ENCODE assay signal across 28 cellular contexts in genomic region chr10:42878134-42878820, GRCh38.
"Had no signal": no experiment of that assay in that cellular context is flagged by ENCODE, and none has a peak within 500 bp of the region (broad histone marks: within the 10 kb centered on the region; RNA-seq: fewer than 3 reads in every experiment).

No MANE protein-coding gene starts in this region.

- H3K4me3 ChIP-seq: adrenal gland, body of pancreas, colonic mucosa, gastrocnemius medialis had no signal

- H3K36me3 Mint-ChIP-seq: activated naive CD4-positive, alpha-beta T cell treated with anti-CD3 and anti-CD28 coated beads, Interleukin-2, amount 50 U/mL, for 24 hours had no signal

- H3K27me3 ChIP-seq: adrenal gland, body of pancreas, colonic mucosa, foreskin keratinocyte, gastrocnemius medialis had no signal

- H3K9me3 ChIP-seq: adrenal gland, colonic mucosa, gastrocnemius medialis had no signal

- H3K4me1 Mint-ChIP-seq: activated CD4-positive, alpha-beta memory T cell treated with anti-CD3 and anti-CD28 coated beads, Interleukin-2, amount 10 ng/mL, durations not matched to agents 7 days and 5 days; activated CD4-positive, alpha-beta T cell treated with anti-CD3 and anti-CD28 coated beads, Interleukin-2, amount 10 ng/mL, durations not matched to agents 7 days and 5 days; activated naive CD4-positive, alpha-beta T cell treated with anti-CD3 and anti-CD28 coated beads, Interleukin-2, amount 50 U/mL, for 24 hours; activated naive CD8-positive, alpha-beta T cell treated with anti-CD3 and anti-CD28 coated beads for 36 hours; activated naive CD8-positive, alpha-beta T cell treated with anti-CD3 and anti-CD28 coated beads, Interleukin-2, amount 50 U/mL, for 24 hours had no signal

- H3K4me1 ChIP-seq: body of pancreas, colonic mucosa, foreskin keratinocyte, gastrocnemius medialis had no signal

- H3K27ac ChIP-seq: adrenal gland, body of pancreas, colonic mucosa, foreskin keratinocyte, gastrocnemius medialis, VCaP had no signal

- H3K27me3 Mint-ChIP-seq: activated CD4-positive, alpha-beta memory T cell treated with anti-CD3 and anti-CD28 coated beads, Interleukin-2, amount 10 ng/mL, durations not matched to agents 7 days and 5 days; activated CD4-positive, alpha-beta T cell treated with anti-CD3 and anti-CD28 coated beads, Interleukin-2, amount 10 ng/mL, durations not matched to agents 7 days and 5 days; activated naive CD4-positive, alpha-beta T cell treated with anti-CD3 and anti-CD28 coated beads, Interleukin-2, amount 50 U/mL, for 24 hours; activated naive CD8-positive, alpha-beta T cell treated with anti-CD3 and anti-CD28 coated beads, Interleukin-2, amount 50 U/mL, for 24 hours had no signal

- DNase-seq: activated CD4-positive, alpha-beta memory T cell treated with anti-CD3 and anti-CD28 coated beads, Interleukin-2, amount 10 ng/mL, durations not matched to agents 7 days and 5 days; activated CD4-positive, alpha-beta T cell treated with anti-CD3 and anti-CD28 coated beads for 1 hour; activated CD4-positive, alpha-beta T cell treated with anti-CD3 and anti-CD28 coated beads for 4 hours; activated CD4-positive, alpha-beta T cell treated with anti-CD3 and anti-CD28 coated beads, Interleukin-2, amount 10 ng/mL, durations not matched to agents 7 days and 5 days; activated CD4-positive, alpha-beta T cell treated with anti-CD3 and anti-CD28 coated beads, Interleukin-2, amount 50 U/mL, for 4 hours; activated effector memory CD4-positive, alpha-beta T cell treated with anti-CD3 and anti-CD28 coated beads, Interleukin-2, amount 50 U/mL, for 16 hours; activated naive CD4-positive, alpha-beta T cell treated with anti-CD3 and anti-CD28 coated beads for 36 hours; activated naive CD8-positive, alpha-beta T cell treated with anti-CD3 and anti-CD28 coated beads for 36 hours; activated naive CD8-positive, alpha-beta T cell treated with anti-CD3 and anti-CD28 coated beads, Interleukin-2, amount 50 U/mL, for 24 hours; activated T-cell treated with anti-CD3 and anti-CD28 coated beads, Interleukin-2, amount 50 U/mL, for 1 hour; activated T-cell treated with anti-CD3 and anti-CD28 coated beads, Interleukin-2, amount 50 U/mL, for 48 hours; adrenal gland; amygdala; aorta; body of pancreas; caudate nucleus; cerebellar nuclear complex; colonic mucosa; effector CD8-positive, alpha-beta T cell; foreskin keratinocyte; gastrocnemius medialis; glutamatergic neuron; T-helper 2 cell had no signal

- H3K4me3 Mint-ChIP-seq: activated CD4-positive, alpha-beta memory T cell treated with anti-CD3 and anti-CD28 coated beads, Interleukin-2, amount 10 ng/mL, durations not matched to agents 7 days and 5 days; activated CD4-positive, alpha-beta T cell treated with anti-CD3 and anti-CD28 coated beads, Interleukin-2, amount 10 ng/mL, durations not matched to agents 7 days and 5 days; activated naive CD4-positive, alpha-beta T cell treated with anti-CD3 and anti-CD28 coated beads for 36 hours; activated naive CD4-positive, alpha-beta T cell treated with anti-CD3 and anti-CD28 coated beads, Interleukin-2, amount 50 U/mL, for 24 hours; activated naive CD8-positive, alpha-beta T cell treated with anti-CD3 and anti-CD28 coated beads for 36 hours; activated naive CD8-positive, alpha-beta T cell treated with anti-CD3 and anti-CD28 coated beads, Interleukin-2, amount 50 U/mL, for 24 hours; activated T-helper 1 cell treated with anti-CD3 and anti-CD28 coated beads, Interleukin-12 subunit alpha, Interleukin-12 subunit beta, Interleukin-2, Interleukin-4 antibody, amounts not matched to agents 30 ng/mL and 10 ng/mL and 1 ng/mL, durations not matched to agents 14 hours and 24 hours and 36 hours; WTC11 had no signal

- H3K27ac Mint-ChIP-seq: activated CD4-positive, alpha-beta memory T cell treated with anti-CD3 and anti-CD28 coated beads, Interleukin-2, amount 10 ng/mL, durations not matched to agents 7 days and 5 days; activated CD4-positive, alpha-beta T cell treated with anti-CD3 and anti-CD28 coated beads, Interleukin-2, amount 10 ng/mL, durations not matched to agents 7 days and 5 days; activated naive CD4-positive, alpha-beta T cell treated with anti-CD3 and anti-CD28 coated beads for 36 hours; activated naive CD4-positive, alpha-beta T cell treated with anti-CD3 and anti-CD28 coated beads, Interleukin-2, amount 50 U/mL, for 24 hours; activated naive CD8-positive, alpha-beta T cell treated with anti-CD3 and anti-CD28 coated beads for 36 hours; activated naive CD8-positive, alpha-beta T cell treated with anti-CD3 and anti-CD28 coated beads, Interleukin-2, amount 50 U/mL, for 24 hours; activated T-helper 1 cell treated with anti-CD3 and anti-CD28 coated beads, Interleukin-12 subunit alpha, Interleukin-12 subunit beta, Interleukin-2, Interleukin-4 antibody, amounts not matched to agents 30 ng/mL and 10 ng/mL and 1 ng/mL, durations not matched to agents 14 hours and 24 hours and 36 hours; activated T-helper 2 cell treated with anti-CD3 and anti-CD28 coated beads, Interferon-gamma antibody, Interleukin-2, Interleukin-4, amounts not matched to agents 10 μg/mL and 5 μg/mL and 100 μg/mL, durations not matched to agents 14 hours and 24 hours and 36 hours; WTC11 had no signal

- H3K36me3 ChIP-seq: adrenal gland, colonic mucosa, gastrocnemius medialis had no signal
